In genomic region chr1:93078935-93079654, GRCh38 we compare ENCODE assay signal across 1 cellular context.
TF ChIP-seq lines count a peak whose summit lies in the region.

Gene MTF2 (plus strand): TSS chr1:93079283. CDS start chr1:93079527, 244 bp downstream.

TF ChIP-seq in HepG2, 621 proteins besides CTCF, POLR2A, EP300 and RAD21 (continued from another document and continues in another):
- peak; percentile 99 for TF ChIP-seq ARNT2 (CRISPR knock-in tag; IDR thresholded peaks at IDR 0.05; ENCODE audit: low read depth)
- TF ChIP-seq, protein P1, sequence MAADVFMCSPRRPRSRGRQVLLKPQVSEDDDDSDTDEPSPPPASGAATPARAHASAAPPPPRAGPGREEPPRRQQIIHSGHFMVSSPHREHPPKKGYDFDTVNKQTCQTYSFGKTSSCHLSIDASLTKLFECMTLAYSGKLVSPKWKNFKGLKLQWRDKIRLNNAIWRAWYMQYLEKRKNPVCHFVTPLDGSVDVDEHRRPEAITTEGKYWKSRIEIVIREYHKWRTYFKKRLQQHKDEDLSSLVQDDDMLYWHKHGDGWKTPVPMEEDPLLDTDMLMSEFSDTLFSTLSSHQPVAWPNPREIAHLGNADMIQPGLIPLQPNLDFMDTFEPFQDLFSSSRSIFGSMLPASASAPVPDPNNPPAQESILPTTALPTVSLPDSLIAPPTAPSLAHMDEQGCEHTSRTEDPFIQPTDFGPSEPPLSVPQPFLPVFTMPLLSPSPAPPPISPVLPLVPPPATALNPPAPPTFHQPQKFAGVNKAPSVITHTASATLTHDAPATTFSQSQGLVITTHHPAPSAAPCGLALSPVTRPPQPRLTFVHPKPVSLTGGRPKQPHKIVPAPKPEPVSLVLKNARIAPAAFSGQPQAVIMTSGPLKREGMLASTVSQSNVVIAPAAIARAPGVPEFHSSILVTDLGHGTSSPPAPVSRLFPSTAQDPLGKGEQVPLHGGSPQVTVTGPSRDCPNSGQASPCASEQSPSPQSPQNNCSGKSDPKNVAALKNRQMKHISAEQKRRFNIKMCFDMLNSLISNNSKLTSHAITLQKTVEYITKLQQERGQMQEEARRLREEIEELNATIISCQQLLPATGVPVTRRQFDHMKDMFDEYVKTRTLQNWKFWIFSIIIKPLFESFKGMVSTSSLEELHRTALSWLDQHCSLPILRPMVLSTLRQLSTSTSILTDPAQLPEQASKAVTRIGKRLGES (CRISPR knock-in tag; IDR thresholded peaks at IDR 0.05; ENCODE audit: borderline replicate concordance), result peak; percentile 91; the same call in 1 of the 2 replicates
- peak; percentile 97 for TF ChIP-seq DR1 (CRISPR knock-in tag; IDR thresholded peaks at IDR 0.05)
- TF ChIP-seq FOXA1 (IDR thresholded peaks at IDR 0.05), result no peak
- TF ChIP-seq FOXA1 (CRISPR knock-in tag; IDR thresholded peaks at IDR 0.05), result peak; percentile 81
- TF ChIP-seq TEF (CRISPR knock-in tag; IDR thresholded peaks at IDR 0.05), result peak; percentile 72; the same call in 1 of the 2 replicates
- TF ChIP-seq JARID2 (CRISPR knock-in tag; IDR thresholded peaks at IDR 0.05; ENCODE audit: insufficient replicate concordance), result peak; percentile 26
- peak; percentile 88 for TF ChIP-seq ZNF841 (CRISPR knock-in tag; IDR thresholded peaks at IDR 0.05; ENCODE audit: borderline replicate concordance)
- peak; percentile 93; the same call in 1 of the 2 replicates for TF ChIP-seq ZNF280B (CRISPR knock-in tag; IDR thresholded peaks at IDR 0.05; ENCODE audit: borderline replicate concordance)
- peak; percentile 99 for TF ChIP-seq RBM39 (IDR thresholded peaks at IDR 0.05; ENCODE audit: low read depth, low read length, poor library complexity, severe bottlenecking)
- TF ChIP-seq PRDM4 (CRISPR knock-in tag; IDR thresholded peaks at IDR 0.05; ENCODE audit: borderline replicate concordance), result no peak
- TF ChIP-seq, protein P2, sequence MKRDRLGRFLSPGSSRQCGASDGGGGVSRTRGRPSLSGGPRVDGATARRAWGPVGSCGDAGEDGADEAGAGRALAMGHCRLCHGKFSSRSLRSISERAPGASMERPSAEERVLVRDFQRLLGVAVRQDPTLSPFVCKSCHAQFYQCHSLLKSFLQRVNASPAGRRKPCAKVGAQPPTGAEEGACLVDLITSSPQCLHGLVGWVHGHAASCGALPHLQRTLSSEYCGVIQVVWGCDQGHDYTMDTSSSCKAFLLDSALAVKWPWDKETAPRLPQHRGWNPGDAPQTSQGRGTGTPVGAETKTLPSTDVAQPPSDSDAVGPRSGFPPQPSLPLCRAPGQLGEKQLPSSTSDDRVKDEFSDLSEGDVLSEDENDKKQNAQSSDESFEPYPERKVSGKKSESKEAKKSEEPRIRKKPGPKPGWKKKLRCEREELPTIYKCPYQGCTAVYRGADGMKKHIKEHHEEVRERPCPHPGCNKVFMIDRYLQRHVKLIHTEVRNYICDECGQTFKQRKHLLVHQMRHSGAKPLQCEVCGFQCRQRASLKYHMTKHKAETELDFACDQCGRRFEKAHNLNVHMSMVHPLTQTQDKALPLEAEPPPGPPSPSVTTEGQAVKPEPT (CRISPR knock-in tag; IDR thresholded peaks at IDR 0.05; ENCODE audit: low read depth), result peak; percentile 90; the same call in 1 of the 2 replicates
- peak; percentile 97 for TF ChIP-seq ZBTB7A (CRISPR knock-in tag; IDR thresholded peaks at IDR 0.05)
- peak; percentile 99 for TF ChIP-seq NFKB2 (CRISPR knock-in tag; IDR thresholded peaks at IDR 0.05; ENCODE audit: borderline replicate concordance)
- no peak for TF ChIP-seq SMARCE1 (IDR thresholded peaks at IDR 0.05; ENCODE audit: borderline replicate concordance)
- TF ChIP-seq AHR (CRISPR knock-in tag; IDR thresholded peaks at IDR 0.05), result peak; percentile 99
- peak; percentile 95 for TF ChIP-seq ZKSCAN8 (CRISPR knock-in tag; IDR thresholded peaks at IDR 0.05; ENCODE audit: borderline replicate concordance)
- TF ChIP-seq ZFP1 (CRISPR knock-in tag; IDR thresholded peaks at IDR 0.05), result peak; percentile 95
- peak; percentile 99 for TF ChIP-seq KDM5B (CRISPR knock-in tag; IDR thresholded peaks at IDR 0.05; ENCODE audit: borderline replicate concordance)
- peak; percentile 90; the same call in 1 of the 2 replicates for TF ChIP-seq FIP1L1 (IDR thresholded peaks at IDR 0.05; ENCODE audit: borderline replicate concordance, insufficient read depth, low read depth, low read length)
- TF ChIP-seq ZNF431 (CRISPR knock-in tag; IDR thresholded peaks at IDR 0.05; ENCODE audit: borderline replicate concordance, low read depth), result peak; percentile 99
- TF ChIP-seq ZNF138 (CRISPR knock-in tag; IDR thresholded peaks at IDR 0.05; ENCODE audit: low read depth), result peak; percentile 86
- no peak for TF ChIP-seq NFIC (IDR thresholded peaks at IDR 0.05; ENCODE audit: low read length)
- TF ChIP-seq SRY (CRISPR knock-in tag; IDR thresholded peaks at IDR 0.05), result peak; percentile 99
- peak; percentile 73; the same call in 1 of the 2 replicates for TF ChIP-seq HNF1A (IDR thresholded peaks at IDR 0.05; ENCODE audit: low read depth)
- TF ChIP-seq HNF1A (CRISPR knock-in tag; IDR thresholded peaks at IDR 0.05; ENCODE audit: borderline replicate concordance), result peak; percentile 94
- TF ChIP-seq SALL1 (CRISPR knock-in tag; IDR thresholded peaks at IDR 0.05), result peak; percentile 100
- peak; percentile 79; the same call in 1 of the 2 replicates for TF ChIP-seq GZF1 (CRISPR knock-in tag; IDR thresholded peaks at IDR 0.05)
- TF ChIP-seq, protein P3, sequence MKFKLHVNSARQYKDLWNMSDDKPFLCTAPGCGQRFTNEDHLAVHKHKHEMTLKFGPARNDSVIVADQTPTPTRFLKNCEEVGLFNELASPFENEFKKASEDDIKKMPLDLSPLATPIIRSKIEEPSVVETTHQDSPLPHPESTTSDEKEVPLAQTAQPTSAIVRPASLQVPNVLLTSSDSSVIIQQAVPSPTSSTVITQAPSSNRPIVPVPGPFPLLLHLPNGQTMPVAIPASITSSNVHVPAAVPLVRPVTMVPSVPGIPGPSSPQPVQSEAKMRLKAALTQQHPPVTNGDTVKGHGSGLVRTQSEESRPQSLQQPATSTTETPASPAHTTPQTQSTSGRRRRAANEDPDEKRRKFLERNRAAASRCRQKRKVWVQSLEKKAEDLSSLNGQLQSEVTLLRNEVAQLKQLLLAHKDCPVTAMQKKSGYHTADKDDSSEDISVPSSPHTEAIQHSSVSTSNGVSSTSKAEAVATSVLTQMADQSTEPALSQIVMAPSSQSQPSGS (CRISPR knock-in tag; IDR thresholded peaks at IDR 0.05), result peak; percentile 98
- peak; percentile 78 for TF ChIP-seq RARA (CRISPR knock-in tag; IDR thresholded peaks at IDR 0.05)
- TF ChIP-seq SALL2 (CRISPR knock-in tag; IDR thresholded peaks at IDR 0.05), result peak; percentile 100
- peak; percentile 80; the same call in 1 of the 2 replicates for TF ChIP-seq PPARG (CRISPR knock-in tag; conservative IDR thresholded peaks at IDR 0.05)
- TF ChIP-seq ZNF414 (CRISPR knock-in tag; IDR thresholded peaks at IDR 0.05), result peak; percentile 100
- TF ChIP-seq ZSCAN20 (CRISPR knock-in tag; IDR thresholded peaks at IDR 0.05; ENCODE audit: borderline replicate concordance), result peak; percentile 95; the same call in 1 of the 2 replicates
- TF ChIP-seq, protein P4, sequence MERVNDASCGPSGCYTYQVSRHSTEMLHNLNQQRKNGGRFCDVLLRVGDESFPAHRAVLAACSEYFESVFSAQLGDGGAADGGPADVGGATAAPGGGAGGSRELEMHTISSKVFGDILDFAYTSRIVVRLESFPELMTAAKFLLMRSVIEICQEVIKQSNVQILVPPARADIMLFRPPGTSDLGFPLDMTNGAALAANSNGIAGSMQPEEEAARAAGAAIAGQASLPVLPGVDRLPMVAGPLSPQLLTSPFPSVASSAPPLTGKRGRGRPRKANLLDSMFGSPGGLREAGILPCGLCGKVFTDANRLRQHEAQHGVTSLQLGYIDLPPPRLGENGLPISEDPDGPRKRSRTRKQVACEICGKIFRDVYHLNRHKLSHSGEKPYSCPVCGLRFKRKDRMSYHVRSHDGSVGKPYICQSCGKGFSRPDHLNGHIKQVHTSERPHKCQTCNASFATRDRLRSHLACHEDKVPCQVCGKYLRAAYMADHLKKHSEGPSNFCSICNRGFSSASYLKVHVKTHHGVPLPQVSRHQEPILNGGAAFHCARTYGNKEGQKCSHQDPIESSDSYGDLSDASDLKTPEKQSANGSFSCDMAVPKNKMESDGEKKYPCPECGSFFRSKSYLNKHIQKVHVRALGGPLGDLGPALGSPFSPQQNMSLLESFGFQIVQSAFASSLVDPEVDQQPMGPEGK (CRISPR knock-in tag; IDR thresholded peaks at IDR 0.05), result peak; percentile 99
- TF ChIP-seq HMGXB4 (CRISPR knock-in tag; IDR thresholded peaks at IDR 0.05; ENCODE audit: borderline replicate concordance in 1 of 2, low read depth in 1 of 2), result peak; percentile 98 to 99
